In genomic region chr15:94259863-94260262, GRCh38 we compare ENCODE assay signal across 18 cellular contexts. TPM values are rescaled to one million over a fixed set of nuclear protein-coding genes. Genes with fewer than 3 reads are reported as not detected.
DNase-seq lines count a peak whose midpoint lies in the region; ATAC-seq and TF ChIP-seq lines count a peak whose summit lies in the region.
"Had no signal": no experiment of that assay in that cellular context is flagged by ENCODE, and none has a peak within 500 bp of the region (broad histone marks: within the 10 kb centered on the region; RNA-seq: fewer than 3 reads in every experiment).

No MANE protein-coding gene starts in this region.

- peak overlapping the region; percentile 24; the same call in 1 of the 2 replicates for H3K4me3 ChIP-seq in OCI-LY3 (ENCODE audit: low read length)
- H3K4me3 ChIP-seq: breast epithelium, left lung, prostate gland had no signal

- no peaks in the 10 kb centered on the region for H3K9me3 Mint-ChIP-seq in natural killer cell
- H3K9me3 Mint-ChIP-seq: activated naive CD4-positive, alpha-beta T cell treated with anti-CD3 and anti-CD28 coated beads, Interleukin-2, amount 10 ng/mL, durations not matched to agents 7 days and 5 days; WTC11 had no signal

- H3K27me3 ChIP-seq in OCI-LY3 (ENCODE audit: low read depth, low read length), result peaks cover 9% of the 10 kb centered on the region
- H3K27me3 ChIP-seq: breast epithelium, left lung had no signal

- intact Hi-C loops in natural killer cell (cut with micrococcal nuclease), result no loop called here

- DNase-seq in natural killer cell, result no peak
- DNase-seq in NCI-H1105 treated with DMSO at 0.1 percent for 48 hours (lab: John Stamatoyannopoulos, UW), result no peak
- no peak for DNase-seq in NCI-H345 treated with DMSO at 0.1 percent for 48 hours (lab: John Stamatoyannopoulos, UW; ENCODE audit: unreplicated experiment)
- DNase-seq in NCI-H69 (lab: John Stamatoyannopoulos, UW), result no peak
- DNase-seq: activated CD8-positive, alpha-beta memory T cell treated with anti-CD3 and anti-CD28 coated beads, Interleukin-2, amount 50 U/mL, for 4 hours; activated naive CD4-positive, alpha-beta T cell treated with anti-CD3 and anti-CD28 coated beads, Interleukin-2, amount 10 ng/mL, durations not matched to agents 7 days and 5 days; C1 segment of cervical spinal cord; DMS79; left lung; NCI-H1092 treated with DMSO at 0.1 percent for 48 hours; substantia nigra had no signal

- no peak overlapping the region for H3K9ac ChIP-seq in OCI-LY3 (ENCODE audit: low read length)

- no peaks in the 10 kb centered on the region for H3K9me3 ChIP-seq in OCI-LY3 (ENCODE audit: insufficient read depth, low read length)
- H3K9me3 ChIP-seq: breast epithelium, left lung, prostate gland had no signal

- no peaks in the 10 kb centered on the region for H3K36me3 ChIP-seq in OCI-LY3 (replicated peaks; ENCODE audit: low read depth, low read length)
- H3K36me3 ChIP-seq: breast epithelium, left lung, prostate gland had no signal

- peak overlapping the region; percentile 21 for H3K4me3 Mint-ChIP-seq in natural killer cell
- H3K4me3 Mint-ChIP-seq: activated naive CD4-positive, alpha-beta T cell treated with anti-CD3 and anti-CD28 coated beads, Interleukin-2, amount 10 ng/mL, durations not matched to agents 7 days and 5 days; WTC11 had no signal

- no peaks in the 10 kb centered on the region for H3K27me3 Mint-ChIP-seq in natural killer cell (ENCODE audit: low read depth in 2 of 2)
- H3K27me3 Mint-ChIP-seq: activated naive CD4-positive, alpha-beta T cell treated with anti-CD3 and anti-CD28 coated beads, Interleukin-2, amount 10 ng/mL, durations not matched to agents 7 days and 5 days had no signal

- ATAC-seq in GM18868 (IDR thresholded peaks at IDR 0.05; ENCODE audit: unreplicated experiment) (peak; percentile 34), HG02885 (IDR thresholded peaks at IDR 0.05; ENCODE audit: poor library complexity, unreplicated experiment) (peak; percentile 26), natural killer cell (no peak), GM19023 (IDR thresholded peaks at IDR 0.05; ENCODE audit: unreplicated experiment) (no peak)
- ATAC-seq: left lung, WTC11 had no signal

- H2AFZ ChIP-seq in OCI-LY3 (ENCODE audit: low read depth, low read length), result no peak overlapping the region

- peak overlapping the region; percentile 58 for H3K4me2 ChIP-seq in OCI-LY3 (ENCODE audit: low read length)

- no peak for TF ChIP-seq CTCF in OCI-LY3 (IDR thresholded peaks at IDR 0.05; ENCODE audit: low read depth, low read length)
- no peak for TF ChIP-seq CTCF in natural killer cell (IDR thresholded peaks at IDR 0.05)

- H3K4me1 Mint-ChIP-seq in natural killer cell, result peaks cover 84 to 85% of the 10 kb centered on the region in 2 donors

- no peaks in the 10 kb centered on the region for H3K36me3 Mint-ChIP-seq in natural killer cell
- H3K36me3 Mint-ChIP-seq: activated naive CD4-positive, alpha-beta T cell treated with anti-CD3 and anti-CD28 coated beads, Interleukin-2, amount 10 ng/mL, durations not matched to agents 7 days and 5 days; WTC11 had no signal

- no peaks in the 10 kb centered on the region for H3K79me2 ChIP-seq in OCI-LY3 (ENCODE audit: low read length)

- H4K20me1 ChIP-seq in OCI-LY3 (ENCODE audit: insufficient read depth, low read length), result no peaks in the 10 kb centered on the region

- H3K27ac ChIP-seq in OCI-LY3 (ENCODE audit: low read length), result no peak overlapping the region; the same call in 1 of the 2 replicates
- H3K27ac ChIP-seq: breast epithelium, left lung, prostate gland had no signal

- H3K4me1 ChIP-seq in OCI-LY3 (ENCODE audit: low read length), result peaks cover 45% of the 10 kb centered on the region
- H3K4me1 ChIP-seq: breast epithelium, prostate gland had no signal

- peak overlapping the region in 1 of 2 donors; percentile 96 for H3K27ac Mint-ChIP-seq in natural killer cell
- H3K27ac Mint-ChIP-seq: activated naive CD4-positive, alpha-beta T cell treated with anti-CD3 and anti-CD28 coated beads, Interleukin-2, amount 10 ng/mL, durations not matched to agents 7 days and 5 days; WTC11 had no signal

RNA-seq across cellular contexts. Expression of gene MCTP2, which starts 28.5 kb away (rescaled TPM):
- total RNA-seq in natural killer cell, result 100 to 1,000 TPM; 235 to 312 (median 261) TPM

Comparison
In these comparisons a context has a peak if more than half of its experiments do, and no peak if none do; other contexts are left out.
1. ATAC-seq: peak in GM18868 (single experiment) and HG02885 (single experiment); none in natural killer cell (0 of 3) and GM19023 (single experiment).